In the genomic region with DNA sequence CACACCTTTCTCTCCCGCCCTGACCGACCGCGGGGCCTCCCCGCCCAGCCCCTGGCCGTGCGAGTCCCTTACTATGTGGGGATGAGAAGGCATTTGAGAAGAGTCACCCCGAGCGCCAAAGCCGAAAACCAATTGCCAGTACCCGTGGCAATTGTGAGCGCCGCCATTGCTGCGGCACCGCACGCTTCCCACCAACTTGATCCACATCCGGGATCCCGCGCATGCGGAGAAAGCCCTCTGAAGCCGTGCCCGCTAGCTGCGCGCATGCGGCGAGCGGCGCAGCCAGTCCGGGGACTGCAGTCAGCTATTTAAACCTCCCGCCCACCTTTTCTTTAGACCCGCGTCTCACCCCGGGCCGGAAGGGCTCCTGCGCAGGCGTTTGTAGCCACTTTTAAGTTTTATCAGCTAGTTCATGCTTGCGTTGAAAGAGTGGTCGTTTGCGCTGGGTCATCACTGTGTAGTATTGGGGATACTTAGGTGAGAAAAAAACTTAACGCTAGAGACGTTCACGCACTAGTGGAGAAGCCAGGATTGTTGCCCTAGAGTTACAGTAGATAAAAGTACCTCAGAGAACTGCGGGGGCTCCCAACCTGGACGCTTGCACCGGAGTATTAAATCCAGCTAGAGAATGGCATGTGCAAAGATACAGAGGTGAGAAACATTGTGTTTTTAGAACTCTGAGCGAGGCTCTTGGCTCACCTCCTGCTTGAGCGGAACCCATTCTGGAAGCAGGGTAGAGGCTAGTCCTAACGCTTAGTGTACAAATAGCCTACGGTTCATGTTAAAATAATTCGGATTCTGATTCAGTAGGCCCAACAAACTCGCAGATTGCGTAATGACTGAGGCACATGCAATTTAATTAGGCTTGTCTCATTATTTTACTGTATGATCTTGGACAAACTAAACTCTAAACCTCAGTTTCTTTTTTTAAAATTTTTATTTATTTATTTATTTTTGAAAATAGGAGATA, we compare ENCODE assay signal across 1 cellular context.
A peak's percentile ranks its signal among the peaks of the same experiment; 100 is the strongest.
TF ChIP-seq lines count a peak whose summit lies in the region.

A gene (minus strand): TSS at position 205 of the 970 bp plus-strand sequence. CDS start 38 bp downstream, at position 167.

TF ChIP-seq in K562, 482 proteins besides CTCF, POLR2A, EP300 and RAD21 (continued from another document and continues in another):
- TF ChIP-seq, protein P1, sequence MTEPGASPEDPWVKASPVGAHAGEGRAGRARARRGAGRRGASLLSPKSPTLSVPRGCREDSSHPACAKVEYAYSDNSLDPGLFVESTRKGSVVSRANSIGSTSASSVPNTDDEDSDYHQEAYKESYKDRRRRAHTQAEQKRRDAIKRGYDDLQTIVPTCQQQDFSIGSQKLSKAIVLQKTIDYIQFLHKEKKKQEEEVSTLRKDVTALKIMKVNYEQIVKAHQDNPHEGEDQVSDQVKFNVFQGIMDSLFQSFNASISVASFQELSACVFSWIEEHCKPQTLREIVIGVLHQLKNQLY (CRISPR knock-in tag; conservative IDR thresholded peaks at IDR 0.05): peak in 1 of 2 experiments; percentile 57; a peak in 1 of 4 replicates
- TF ChIP-seq, protein P2, sequence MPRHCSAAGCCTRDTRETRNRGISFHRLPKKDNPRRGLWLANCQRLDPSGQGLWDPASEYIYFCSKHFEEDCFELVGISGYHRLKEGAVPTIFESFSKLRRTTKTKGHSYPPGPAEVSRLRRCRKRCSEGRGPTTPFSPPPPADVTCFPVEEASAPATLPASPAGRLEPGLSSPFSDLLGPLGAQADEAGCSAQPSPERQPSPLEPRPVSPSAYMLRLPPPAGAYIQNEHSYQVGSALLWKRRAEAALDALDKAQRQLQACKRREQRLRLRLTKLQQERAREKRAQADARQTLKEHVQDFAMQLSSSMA (CRISPR knock-in tag; IDR thresholded peaks at IDR 0.05): no peak
- TF ChIP-seq PCBP2 (IDR thresholded peaks at IDR 0.05; ENCODE audit: low read depth, low read length, poor library complexity, severe bottlenecking): no peak
- TF ChIP-seq ARID1B (IDR thresholded peaks at IDR 0.05): peak; percentile 31; the same call in 1 of the 2 replicates
- no peak for TF ChIP-seq RBM34 (IDR thresholded peaks at IDR 0.05; ENCODE audit: borderline replicate concordance, insufficient read depth, low read length)
- no peak for TF ChIP-seq CREBBP (IDR thresholded peaks at IDR 0.05; ENCODE audit: low read depth, low read length)
- TF ChIP-seq, protein P3, sequence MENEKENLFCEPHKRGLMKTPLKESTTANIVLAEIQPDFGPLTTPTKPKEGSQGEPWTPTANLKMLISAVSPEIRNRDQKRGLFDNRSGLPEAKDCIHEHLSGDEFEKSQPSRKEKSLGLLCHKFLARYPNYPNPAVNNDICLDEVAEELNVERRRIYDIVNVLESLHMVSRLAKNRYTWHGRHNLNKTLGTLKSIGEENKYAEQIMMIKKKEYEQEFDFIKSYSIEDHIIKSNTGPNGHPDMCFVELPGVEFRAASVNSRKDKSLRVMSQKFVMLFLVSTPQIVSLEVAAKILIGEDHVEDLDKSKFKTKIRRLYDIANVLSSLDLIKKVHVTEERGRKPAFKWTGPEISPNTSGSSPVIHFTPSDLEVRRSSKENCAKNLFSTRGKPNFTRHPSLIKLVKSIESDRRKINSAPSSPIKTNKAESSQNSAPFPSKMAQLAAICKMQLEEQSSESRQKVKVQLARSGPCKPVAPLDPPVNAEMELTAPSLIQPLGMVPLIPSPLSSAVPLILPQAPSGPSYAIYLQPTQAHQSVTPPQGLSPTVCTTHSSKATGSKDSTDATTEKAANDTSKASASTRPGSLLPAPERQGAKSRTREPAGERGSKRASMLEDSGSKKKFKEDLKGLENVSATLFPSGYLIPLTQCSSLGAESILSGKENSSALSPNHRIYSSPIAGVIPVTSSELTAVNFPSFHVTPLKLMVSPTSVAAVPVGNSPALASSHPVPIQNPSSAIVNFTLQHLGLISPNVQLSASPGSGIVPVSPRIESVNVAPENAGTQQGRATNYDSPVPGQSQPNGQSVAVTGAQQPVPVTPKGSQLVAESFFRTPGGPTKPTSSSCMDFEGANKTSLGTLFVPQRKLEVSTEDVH (IDR thresholded peaks at IDR 0.05; ENCODE audit: low read depth, partially characterized antibody): no peak
- peak; percentile 26; the same call in 1 of the 2 replicates for TF ChIP-seq XRCC5 (IDR thresholded peaks at IDR 0.05; ENCODE audit: low read depth, low read length)
- TF ChIP-seq, protein P4, sequence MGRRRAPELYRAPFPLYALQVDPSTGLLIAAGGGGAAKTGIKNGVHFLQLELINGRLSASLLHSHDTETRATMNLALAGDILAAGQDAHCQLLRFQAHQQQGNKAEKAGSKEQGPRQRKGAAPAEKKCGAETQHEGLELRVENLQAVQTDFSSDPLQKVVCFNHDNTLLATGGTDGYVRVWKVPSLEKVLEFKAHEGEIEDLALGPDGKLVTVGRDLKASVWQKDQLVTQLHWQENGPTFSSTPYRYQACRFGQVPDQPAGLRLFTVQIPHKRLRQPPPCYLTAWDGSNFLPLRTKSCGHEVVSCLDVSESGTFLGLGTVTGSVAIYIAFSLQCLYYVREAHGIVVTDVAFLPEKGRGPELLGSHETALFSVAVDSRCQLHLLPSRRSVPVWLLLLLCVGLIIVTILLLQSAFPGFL (CRISPR knock-in tag; IDR thresholded peaks at IDR 0.05): 0 out of 2 replicates have a peak, but pooled peaks have one; percentile 52
- TF ChIP-seq MAFG (tag; conservative IDR thresholded peaks at IDR 0.05): peak; percentile 50
- TF ChIP-seq ZNF583 (CRISPR knock-in tag; IDR thresholded peaks at IDR 0.05): no peak
- TF ChIP-seq PHF21A (IDR thresholded peaks at IDR 0.05; ENCODE audit: borderline replicate concordance, low read depth): no peak
- TF ChIP-seq DIDO1 (tag; IDR thresholded peaks at IDR 0.05; ENCODE audit: low read depth): 0 out of 2 replicates have a peak, but pooled peaks have one; percentile 48
- TF ChIP-seq NR4A1 (CRISPR knock-in tag; IDR thresholded peaks at IDR 0.05): no peak
- TF ChIP-seq NR4A1 (tag; IDR thresholded peaks at IDR 0.05): 0 out of 2 replicates have a peak, but pooled peaks have one; percentile 19
- TF ChIP-seq, protein P5, sequence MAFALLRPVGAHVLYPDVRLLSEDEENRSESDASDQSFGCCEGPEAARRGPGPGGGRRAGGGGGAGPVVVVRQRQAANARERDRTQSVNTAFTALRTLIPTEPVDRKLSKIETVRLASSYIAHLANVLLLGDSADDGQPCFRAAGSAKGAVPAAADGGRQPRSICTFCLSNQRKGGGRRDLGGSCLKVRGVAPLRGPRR (CRISPR knock-in tag; IDR thresholded peaks at IDR 0.05): no peak
- TF ChIP-seq, protein P6, sequence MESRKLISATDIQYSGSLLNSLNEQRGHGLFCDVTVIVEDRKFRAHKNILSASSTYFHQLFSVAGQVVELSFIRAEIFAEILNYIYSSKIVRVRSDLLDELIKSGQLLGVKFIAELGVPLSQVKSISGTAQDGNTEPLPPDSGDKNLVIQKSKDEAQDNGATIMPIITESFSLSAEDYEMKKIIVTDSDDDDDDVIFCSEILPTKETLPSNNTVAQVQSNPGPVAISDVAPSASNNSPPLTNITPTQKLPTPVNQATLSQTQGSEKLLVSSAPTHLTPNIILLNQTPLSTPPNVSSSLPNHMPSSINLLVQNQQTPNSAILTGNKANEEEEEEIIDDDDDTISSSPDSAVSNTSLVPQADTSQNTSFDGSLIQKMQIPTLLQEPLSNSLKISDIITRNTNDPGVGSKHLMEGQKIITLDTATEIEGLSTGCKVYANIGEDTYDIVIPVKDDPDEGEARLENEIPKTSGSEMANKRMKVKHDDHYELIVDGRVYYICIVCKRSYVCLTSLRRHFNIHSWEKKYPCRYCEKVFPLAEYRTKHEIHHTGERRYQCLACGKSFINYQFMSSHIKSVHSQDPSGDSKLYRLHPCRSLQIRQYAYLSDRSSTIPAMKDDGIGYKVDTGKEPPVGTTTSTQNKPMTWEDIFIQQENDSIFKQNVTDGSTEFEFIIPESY (CRISPR knock-in tag; IDR thresholded peaks at IDR 0.05): peak; percentile 22; the same call in 1 of the 2 replicates
- TF ChIP-seq ZSCAN29 (IDR thresholded peaks at IDR 0.05): peak; percentile 99
- TF ChIP-seq, protein P7, sequence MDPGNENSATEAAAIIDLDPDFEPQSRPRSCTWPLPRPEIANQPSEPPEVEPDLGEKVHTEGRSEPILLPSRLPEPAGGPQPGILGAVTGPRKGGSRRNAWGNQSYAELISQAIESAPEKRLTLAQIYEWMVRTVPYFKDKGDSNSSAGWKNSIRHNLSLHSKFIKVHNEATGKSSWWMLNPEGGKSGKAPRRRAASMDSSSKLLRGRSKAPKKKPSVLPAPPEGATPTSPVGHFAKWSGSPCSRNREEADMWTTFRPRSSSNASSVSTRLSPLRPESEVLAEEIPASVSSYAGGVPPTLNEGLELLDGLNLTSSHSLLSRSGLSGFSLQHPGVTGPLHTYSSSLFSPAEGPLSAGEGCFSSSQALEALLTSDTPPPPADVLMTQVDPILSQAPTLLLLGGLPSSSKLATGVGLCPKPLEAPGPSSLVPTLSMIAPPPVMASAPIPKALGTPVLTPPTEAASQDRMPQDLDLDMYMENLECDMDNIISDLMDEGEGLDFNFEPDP (CRISPR knock-in tag; IDR thresholded peaks at IDR 0.05): no peak
- TF ChIP-seq, protein P8, sequence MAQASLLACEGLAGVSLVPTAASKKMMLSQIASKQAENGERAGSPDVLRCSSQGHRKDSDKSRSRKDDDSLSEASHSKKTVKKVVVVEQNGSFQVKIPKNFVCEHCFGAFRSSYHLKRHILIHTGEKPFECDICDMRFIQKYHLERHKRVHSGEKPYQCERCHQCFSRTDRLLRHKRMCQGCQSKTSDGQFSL (CRISPR knock-in tag; IDR thresholded peaks at IDR 0.05): no peak
- TF ChIP-seq, protein P8 (tag; IDR thresholded peaks at IDR 0.05): no peak
- TF ChIP-seq CHD1 (IDR thresholded peaks at IDR 0.05; ENCODE audit: low read length): no peak
- no peak for TF ChIP-seq FIP1L1 (IDR thresholded peaks at IDR 0.05; ENCODE audit: low read depth, low read length, poor library complexity, severe bottlenecking)
- TF ChIP-seq, protein P9, sequence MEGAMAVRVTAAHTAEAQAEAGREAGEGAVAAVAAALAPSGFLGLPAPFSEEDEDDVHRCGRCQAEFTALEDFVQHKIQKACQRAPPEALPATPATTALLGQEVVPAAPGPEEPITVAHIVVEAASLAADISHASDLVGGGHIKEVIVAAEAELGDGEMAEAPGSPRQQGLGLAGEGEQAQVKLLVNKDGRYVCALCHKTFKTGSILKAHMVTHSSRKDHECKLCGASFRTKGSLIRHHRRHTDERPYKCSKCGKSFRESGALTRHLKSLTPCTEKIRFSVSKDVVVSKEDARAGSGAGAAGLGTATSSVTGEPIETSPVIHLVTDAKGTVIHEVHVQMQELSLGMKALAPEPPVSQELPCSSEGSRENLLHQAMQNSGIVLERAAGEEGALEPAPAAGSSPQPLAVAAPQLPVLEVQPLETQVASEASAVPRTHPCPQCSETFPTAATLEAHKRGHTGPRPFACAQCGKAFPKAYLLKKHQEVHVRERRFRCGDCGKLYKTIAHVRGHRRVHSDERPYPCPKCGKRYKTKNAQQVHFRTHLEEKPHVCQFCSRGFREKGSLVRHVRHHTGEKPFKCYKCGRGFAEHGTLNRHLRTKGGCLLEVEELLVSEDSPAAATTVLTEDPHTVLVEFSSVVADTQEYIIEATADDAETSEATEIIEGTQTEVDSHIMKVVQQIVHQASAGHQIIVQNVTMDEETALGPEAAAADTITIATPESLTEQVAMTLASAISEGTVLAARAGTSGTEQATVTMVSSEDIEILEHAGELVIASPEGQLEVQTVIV (CRISPR knock-in tag; IDR thresholded peaks at IDR 0.05; ENCODE audit: borderline replicate concordance): no peak
- TF ChIP-seq, protein P10, sequence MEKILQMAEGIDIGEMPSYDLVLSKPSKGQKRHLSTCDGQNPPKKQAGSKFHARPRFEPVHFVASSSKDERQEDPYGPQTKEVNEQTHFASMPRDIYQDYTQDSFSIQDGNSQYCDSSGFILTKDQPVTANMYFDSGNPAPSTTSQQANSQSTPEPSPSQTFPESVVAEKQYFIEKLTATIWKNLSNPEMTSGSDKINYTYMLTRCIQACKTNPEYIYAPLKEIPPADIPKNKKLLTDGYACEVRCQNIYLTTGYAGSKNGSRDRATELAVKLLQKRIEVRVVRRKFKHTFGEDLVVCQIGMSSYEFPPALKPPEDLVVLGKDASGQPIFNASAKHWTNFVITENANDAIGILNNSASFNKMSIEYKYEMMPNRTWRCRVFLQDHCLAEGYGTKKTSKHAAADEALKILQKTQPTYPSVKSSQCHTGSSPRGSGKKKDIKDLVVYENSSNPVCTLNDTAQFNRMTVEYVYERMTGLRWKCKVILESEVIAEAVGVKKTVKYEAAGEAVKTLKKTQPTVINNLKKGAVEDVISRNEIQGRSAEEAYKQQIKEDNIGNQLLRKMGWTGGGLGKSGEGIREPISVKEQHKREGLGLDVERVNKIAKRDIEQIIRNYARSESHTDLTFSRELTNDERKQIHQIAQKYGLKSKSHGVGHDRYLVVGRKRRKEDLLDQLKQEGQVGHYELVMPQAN (IDR thresholded peaks at IDR 0.05; ENCODE audit: borderline replicate concordance): peak; percentile 95
- TF ChIP-seq ZNF586 (CRISPR knock-in tag; conservative IDR thresholded peaks at IDR 0.05): no peak
- no peak for TF ChIP-seq RFX1 (IDR thresholded peaks at IDR 0.05)
- TF ChIP-seq, protein P11, sequence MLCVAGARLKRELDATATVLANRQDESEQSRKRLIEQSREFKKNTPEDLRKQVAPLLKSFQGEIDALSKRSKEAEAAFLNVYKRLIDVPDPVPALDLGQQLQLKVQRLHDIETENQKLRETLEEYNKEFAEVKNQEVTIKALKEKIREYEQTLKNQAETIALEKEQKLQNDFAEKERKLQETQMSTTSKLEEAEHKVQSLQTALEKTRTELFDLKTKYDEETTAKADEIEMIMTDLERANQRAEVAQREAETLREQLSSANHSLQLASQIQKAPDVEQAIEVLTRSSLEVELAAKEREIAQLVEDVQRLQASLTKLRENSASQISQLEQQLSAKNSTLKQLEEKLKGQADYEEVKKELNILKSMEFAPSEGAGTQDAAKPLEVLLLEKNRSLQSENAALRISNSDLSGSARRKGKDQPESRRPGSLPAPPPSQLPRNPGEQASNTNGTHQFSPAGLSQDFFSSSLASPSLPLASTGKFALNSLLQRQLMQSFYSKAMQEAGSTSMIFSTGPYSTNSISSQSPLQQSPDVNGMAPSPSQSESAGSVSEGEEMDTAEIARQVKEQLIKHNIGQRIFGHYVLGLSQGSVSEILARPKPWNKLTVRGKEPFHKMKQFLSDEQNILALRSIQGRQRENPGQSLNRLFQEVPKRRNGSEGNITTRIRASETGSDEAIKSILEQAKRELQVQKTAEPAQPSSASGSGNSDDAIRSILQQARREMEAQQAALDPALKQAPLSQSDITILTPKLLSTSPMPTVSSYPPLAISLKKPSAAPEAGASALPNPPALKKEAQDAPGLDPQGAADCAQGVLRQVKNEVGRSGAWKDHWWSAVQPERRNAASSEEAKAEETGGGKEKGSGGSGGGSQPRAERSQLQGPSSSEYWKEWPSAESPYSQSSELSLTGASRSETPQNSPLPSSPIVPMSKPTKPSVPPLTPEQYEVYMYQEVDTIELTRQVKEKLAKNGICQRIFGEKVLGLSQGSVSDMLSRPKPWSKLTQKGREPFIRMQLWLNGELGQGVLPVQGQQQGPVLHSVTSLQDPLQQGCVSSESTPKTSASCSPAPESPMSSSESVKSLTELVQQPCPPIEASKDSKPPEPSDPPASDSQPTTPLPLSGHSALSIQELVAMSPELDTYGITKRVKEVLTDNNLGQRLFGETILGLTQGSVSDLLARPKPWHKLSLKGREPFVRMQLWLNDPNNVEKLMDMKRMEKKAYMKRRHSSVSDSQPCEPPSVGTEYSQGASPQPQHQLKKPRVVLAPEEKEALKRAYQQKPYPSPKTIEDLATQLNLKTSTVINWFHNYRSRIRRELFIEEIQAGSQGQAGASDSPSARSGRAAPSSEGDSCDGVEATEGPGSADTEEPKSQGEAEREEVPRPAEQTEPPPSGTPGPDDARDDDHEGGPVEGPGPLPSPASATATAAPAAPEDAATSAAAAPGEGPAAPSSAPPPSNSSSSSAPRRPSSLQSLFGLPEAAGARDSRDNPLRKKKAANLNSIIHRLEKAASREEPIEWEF (CRISPR knock-in tag; IDR thresholded peaks at IDR 0.05): no peak
- 0 out of 2 replicates have a peak, but pooled peaks have one; percentile 58 for TF ChIP-seq MECOM (CRISPR knock-in tag; IDR thresholded peaks at IDR 0.05)
- no peak for TF ChIP-seq FUS (optimal IDR thresholded peaks at IDR 0.05; ENCODE audit: low read depth, low read length)
